16 cellular contexts compared by ENCODE assay signal in the genomic region with DNA sequence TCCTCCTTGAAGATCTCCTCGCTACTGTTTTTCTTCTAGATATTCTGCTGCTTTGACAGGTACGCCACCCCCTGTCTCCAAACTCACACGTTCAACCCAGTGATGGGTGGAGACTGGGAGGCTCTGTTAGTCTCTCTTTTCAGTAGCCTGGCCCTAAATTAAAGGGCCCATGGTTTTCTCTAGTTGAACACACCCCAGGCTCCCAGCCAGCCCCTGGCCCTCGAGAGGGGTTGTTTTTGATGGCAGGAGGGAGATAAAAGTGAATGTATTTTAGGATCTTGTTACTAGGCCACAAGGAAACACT. TPM values are rescaled to one million over a fixed set of nuclear protein-coding genes. Genes with fewer than 3 reads are reported as not detected.
DNase-seq lines count a peak whose midpoint lies in the region; ATAC-seq and TF ChIP-seq lines count a peak whose summit lies in the region.
"Had no signal": no experiment of that assay in that cellular context is flagged by ENCODE, and none has a peak within 500 bp of the region (broad histone marks: within the 10 kb centered on the region; RNA-seq: fewer than 3 reads in every experiment).

No MANE protein-coding gene starts in this region.

- H3K27ac ChIP-seq in VCaP (peak overlapping the region; percentile 98), mesenchymal stem cell (ENCODE audit: low read length, poor library complexity, severe bottlenecking) (no peak overlapping the region), prostate gland (peak overlapping the region; percentile 9 to 35), WERI-Rb-1 (no peak overlapping the region)
- H3K27ac ChIP-seq: A549 had no signal

- H3K18ac ChIP-seq in mesenchymal stem cell (ENCODE audit: low read depth in 1 of 2, low read length in 2 of 2) = no peak overlapping the region

- H3K79me1 ChIP-seq in mesenchymal stem cell (replicated peaks; ENCODE audit: low read length, poor library complexity, severe bottlenecking) = no peaks in the 10 kb centered on the region

- H2BK15ac ChIP-seq in mesenchymal stem cell (ENCODE audit: low read depth, poor library complexity, severe bottlenecking) = no peak overlapping the region

- H3K4ac ChIP-seq in mesenchymal stem cell (ENCODE audit: low read depth in 1 of 2, low read length in 2 of 2) = no peak overlapping the region

- 53% methylated on average over 4 of the region's 4 CpGs for WGBS in mesenchymal stem cell
- WGBS in prostate gland = 60% methylated on average over 4 of the region's 4 CpGs

- no peak overlapping the region for H2BK120ac ChIP-seq in mesenchymal stem cell (ENCODE audit: low read depth, low read length)

- H2AFZ ChIP-seq in mesenchymal stem cell (ENCODE audit: low read depth, low read length) = no peak overlapping the region

- no peak overlapping the region for H2BK12ac ChIP-seq in mesenchymal stem cell (ENCODE audit: low read length in 2 of 2)

- no peak overlapping the region for H3K23ac ChIP-seq in mesenchymal stem cell (ENCODE audit: low read length in 2 of 2)

- H2BK5ac ChIP-seq in mesenchymal stem cell (ENCODE audit: low read depth, low read length, poor library complexity, severe bottlenecking) = no peak overlapping the region

- H3K4me1 ChIP-seq in mesenchymal stem cell (ENCODE audit: control insufficient read depth, insufficient read depth, low read depth, low read length) (peaks cover 4% of the 10 kb centered on the region), prostate gland (replicated peaks) (peaks cover 15% of the 10 kb centered on the region)
- H3K4me1 ChIP-seq: Caco-2 had no signal

- no peak overlapping the region for H4K91ac ChIP-seq in mesenchymal stem cell (ENCODE audit: low read length)

- H3K4me2 ChIP-seq in mesenchymal stem cell (ENCODE audit: low read length, poor library complexity, severe bottlenecking) = no peak overlapping the region
- H3K4me2 ChIP-seq: A549 had no signal

- TF ChIP-seq CTCF in VCaP (conservative IDR thresholded peaks at IDR 0.05) (no peak), prostate gland (IDR thresholded peaks at IDR 0.05) (no peak), WERI-Rb-1 (IDR thresholded peaks at IDR 0.05; ENCODE audit: low read depth, low read length) (no peak)

- DNase-seq in immature natural killer cell (peak in 1 of 3 donors; percentile 8), mesenchymal stem cell (no peak), prostate gland (ENCODE audit: low spot score) (no peak), amygdala (lab: John Stamatoyannopoulos, UW) (no peak), WERI-Rb-1 (no peak)
- DNase-seq: Caco-2; CD8-positive, alpha-beta memory T cell; DMS53; GF-D8; HCEC 1CT had no signal

- H3K4me3 ChIP-seq in mesenchymal stem cell (ENCODE audit: insufficient read depth in 1 of 2, low read depth in 1 of 2, low read length in 2 of 2) = no peak overlapping the region
- H3K4me3 ChIP-seq in prostate gland = no peak overlapping the region
- H3K4me3 ChIP-seq in WERI-Rb-1 (ENCODE audit: low read depth, low read length) = no peak overlapping the region
- H3K4me3 ChIP-seq: A549 had no signal

- peak overlapping the region in 4 of 5 donors; percentile 40 to 76 (median 54) for H3K4me3 Mint-ChIP-seq in immature natural killer cell
- H3K4me3 Mint-ChIP-seq: CD8-positive, alpha-beta memory T cell had no signal

- H2AK5ac ChIP-seq in mesenchymal stem cell (ENCODE audit: low read length, severe bottlenecking) = peak overlapping the region; percentile 47

- TF ChIP-seq POLR2A in prostate gland (IDR thresholded peaks at IDR 0.05) = no peak

- H3K4me1 Mint-ChIP-seq in immature natural killer cell = peaks cover 15 to 25% of the 10 kb centered on the region in 2 donors
- H3K4me1 Mint-ChIP-seq: CD8-positive, alpha-beta memory T cell had no signal

- H3K14ac ChIP-seq in mesenchymal stem cell (ENCODE audit: low read length in 2 of 2) = no peak overlapping the region

- peaks cover 4 to 6% (median 4%) of the 10 kb centered on the region in 3 donors for H3K27me3 Mint-ChIP-seq in immature natural killer cell (ENCODE audit: low read depth in 3 of 3)

- H3K36me3 Mint-ChIP-seq in immature natural killer cell = no peaks in the 10 kb centered on the region
- H3K36me3 Mint-ChIP-seq: CD8-positive, alpha-beta memory T cell had no signal

- no peak for ATAC-seq in HG03159 (IDR thresholded peaks at IDR 0.05; ENCODE audit: unreplicated experiment)
- ATAC-seq: A549 had no signal

- H3K27me3 ChIP-seq in mesenchymal stem cell (ENCODE audit: control insufficient read depth in 1 of 2, insufficient read depth in 1 of 2, low read length in 2 of 2) = peaks cover 5 to 9% of the 10 kb centered on the region in 2 experiments
- no peaks in the 10 kb centered on the region for H3K27me3 ChIP-seq in prostate gland (replicated peaks; ENCODE audit: insufficient read depth)
- no peaks in the 10 kb centered on the region for H3K27me3 ChIP-seq in WERI-Rb-1 (ENCODE audit: insufficient read depth, low read depth, severe bottlenecking)

- H3K9me3 ChIP-seq in mesenchymal stem cell (ENCODE audit: control insufficient read depth, low read length) (no peaks in the 10 kb centered on the region), prostate gland (no peaks in the 10 kb centered on the region), WERI-Rb-1 (ENCODE audit: severe bottlenecking) (no peaks in the 10 kb centered on the region)
- H3K9me3 ChIP-seq: A549, Caco-2 had no signal

- no peak overlapping the region for H3K9ac ChIP-seq in mesenchymal stem cell (ENCODE audit: low read length)

- H3K9me3 Mint-ChIP-seq in immature natural killer cell = no peaks in the 10 kb centered on the region
- H3K9me3 Mint-ChIP-seq: CD8-positive, alpha-beta memory T cell had no signal

- peak overlapping the region in 5 of 6 donors; percentile 12 to 83 (median 70) for H3K27ac Mint-ChIP-seq in immature natural killer cell
- H3K27ac Mint-ChIP-seq: CD8-positive, alpha-beta memory T cell had no signal

- H4K8ac ChIP-seq in mesenchymal stem cell (ENCODE audit: low read length) = no peak overlapping the region

- intact Hi-C loops in prostate gland (cut with DNase I) = loop anchor here (10.0 kb wide), 1 partner anchor 513 kb away; no protein-coding TSS in a partner anchor

- H3K36me3 ChIP-seq in mesenchymal stem cell (ENCODE audit: control insufficient read depth in 1 of 2, insufficient read depth in 2 of 2, low read depth in 1 of 2, low read length in 2 of 2) = no peaks in the 10 kb centered on the region
- H3K36me3 ChIP-seq in prostate gland = no peaks in the 10 kb centered on the region
- H3K36me3 ChIP-seq in WERI-Rb-1 = no peaks in the 10 kb centered on the region

RNA-seq across cellular contexts. Expression of gene CLDN14, which starts 21.6 kb away (rescaled TPM):
- polyA plus RNA-seq in immature natural killer cell = not detected
- not detected for polyA plus RNA-seq in mesenchymal stem cell (2013, experiment 1 of 2)
- not detected for polyA plus RNA-seq in mesenchymal stem cell (2013, experiment 2 of 2)
- total RNA-seq in prostate gland = not detected
- total RNA-seq: Caco-2; CD8-positive, alpha-beta memory T cell; H4; HT-29 had no signal
- polyA plus RNA-seq: A549; BJ; CD8-positive, alpha-beta memory T cell had no signal

Comparison
In these comparisons a context has a peak if more than half of its experiments do, and no peak if none do; other contexts are left out.
1. H3K27ac ChIP-seq: peak in VCaP (single experiment) and prostate gland (2 of 2); none in mesenchymal stem cell (single experiment) and WERI-Rb-1 (single experiment).